In the genomic region with DNA sequence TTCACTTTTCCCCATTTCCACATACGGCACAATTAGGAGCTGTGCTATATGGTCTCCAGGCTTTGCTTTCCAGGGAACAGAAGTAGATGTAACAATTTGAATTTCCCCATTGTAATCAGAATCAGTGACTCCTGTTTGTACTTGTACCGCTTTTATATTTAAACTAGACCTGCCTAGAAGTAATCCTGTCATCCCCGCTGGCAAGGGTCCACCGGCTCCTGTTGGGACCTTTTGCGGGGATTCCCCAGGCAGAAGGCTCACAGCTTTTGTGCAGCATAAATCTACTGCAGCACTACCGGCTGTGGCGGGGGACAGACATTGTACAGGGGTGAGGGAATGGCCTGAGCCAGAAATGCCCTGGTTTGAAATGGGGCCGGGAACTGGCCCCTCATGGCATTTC, we compare ENCODE assay signal across 7 cellular contexts. TPM values are rescaled to one million over a fixed set of nuclear protein-coding genes. Genes with fewer than 3 reads are reported as not detected.
A peak's percentile ranks its signal among the peaks of the same experiment; 100 is the strongest.
DNase-seq lines count a peak whose midpoint lies in the region; ATAC-seq and TF ChIP-seq lines count a peak whose summit lies in the region.
"Not testable (repeated sequence)": the region's sequence is repeated elsewhere in the genome, so short reads cannot be mapped to it uniquely, and the experiment has no call there.

No MANE protein-coding gene starts in this region.

- intact Hi-C loops in mammary epithelial cell (cut with micrococcal nuclease); left ventricle myocardium inferior (cut with micrococcal nuclease); right lobe of liver (cut with DNase I); prostate gland (cut with DNase I); upper lobe of right lung (cut with DNase I): not testable (repeated sequence)

- H4K20me1 ChIP-seq in mammary epithelial cell (ENCODE audit: insufficient read depth, low read length) = not testable (repeated sequence)

- peaks cover 74% of the 10 kb centered on the region for H3K79me2 ChIP-seq in mammary epithelial cell (ENCODE audit: insufficient read depth, low read length)

- H3K4me2 ChIP-seq in mammary epithelial cell (ENCODE audit: insufficient read depth, low read depth, low read length) = peak overlapping the region; percentile 60

- H3K9ac ChIP-seq in mammary epithelial cell (ENCODE audit: insufficient read depth, low read length) = not testable (repeated sequence)

- dilution Hi-C loops in mammary epithelial cell (cut with HindIII; ENCODE audit: low sequenced_read_pairs) = not testable (repeated sequence)

- CTCF ChIA-PET in mammary epithelial cell (lab: Charles Lee; ENCODE audit: low non-redundant PET) = not testable (repeated sequence)

- not testable (repeated sequence) for H3K4me1 ChIP-seq in mammary epithelial cell (ENCODE audit: insufficient read depth, low read length); right lobe of liver; prostate gland (replicated peaks); upper lobe of right lung
- H3K4me1 ChIP-seq in foreskin keratinocyte (peaks cover 16% of the 10 kb centered on the region), left ventricle myocardium inferior (peaks cover 12% of the 10 kb centered on the region)

- ATAC-seq in foreskin keratinocyte = peak; percentile 77
- ATAC-seq in right lobe of liver, upper lobe of right lung: not testable (repeated sequence)

- H3K36me3 ChIP-seq in mammary epithelial cell (ENCODE audit: insufficient read depth, low read length); right lobe of liver; prostate gland; upper lobe of right lung: not testable (repeated sequence)
- H3K36me3 ChIP-seq in left ventricle myocardium inferior = peaks cover 11% of the 10 kb centered on the region

- not testable (repeated sequence) for BruUV-seq in mammary epithelial cell (replicated peaks; lab: Mats Ljungman, UMichigan)

- TF ChIP-seq POLR2A in right lobe of liver (IDR thresholded peaks at IDR 0.05); prostate gland (IDR thresholded peaks at IDR 0.05): not testable (repeated sequence)

- not testable (repeated sequence) for H2AFZ ChIP-seq in mammary epithelial cell (ENCODE audit: low read depth, low read length)

- 6% methylated on average over 8 of the region's 8 CpGs for WGBS in mammary epithelial cell (ENCODE audit: low coverage, missing lambda C conversion rate)
- WGBS in right lobe of liver (ENCODE audit: insufficient coverage, low coverage, low lambda C conversion rate, missing lambda C conversion rate) = 52% methylated on average over 8 of the region's 8 CpGs
- 35% methylated on average over 8 of the region's 8 CpGs for WGBS in prostate gland

- H3K4me3 ChIP-seq in LNCaP clone FGC (ENCODE audit: low read depth, low read length); mammary epithelial cell (replicated peaks in 1 of 3; ENCODE audit: insufficient read depth in 1 of 3, low read depth in 2 of 3, low read length in 3 of 3); left ventricle myocardium inferior; right lobe of liver; prostate gland; upper lobe of right lung: not testable (repeated sequence)

- not testable (repeated sequence) for H3K9me3 ChIP-seq in mammary epithelial cell (replicated peaks; ENCODE audit: insufficient read depth, low read length); right lobe of liver; prostate gland
- peaks cover 69% of the 10 kb centered on the region for H3K9me3 ChIP-seq in left ventricle myocardium inferior (replicated peaks)
- peaks cover 19% of the 10 kb centered on the region for H3K9me3 ChIP-seq in upper lobe of right lung

- not testable (repeated sequence) for H3K27me3 ChIP-seq in mammary epithelial cell (ENCODE audit: insufficient read depth, low read length); foreskin keratinocyte; left ventricle myocardium inferior (ENCODE audit: low read depth); right lobe of liver; prostate gland (replicated peaks; ENCODE audit: insufficient read depth); upper lobe of right lung

- peak; percentile 28 for DNase-seq in LNCaP clone FGC (ENCODE audit: low read depth)
- peak; percentile 84 for DNase-seq in mammary epithelial cell
- peak; percentile 67 to 82 for DNase-seq in foreskin keratinocyte
- peak; percentile 57 for DNase-seq in left ventricle myocardium inferior
- peak; percentile 72 to 82 (median 72) for DNase-seq in right lobe of liver
- DNase-seq in prostate gland (ENCODE audit: low spot score) = peak; percentile 93
- peak; percentile 80 for DNase-seq in upper lobe of right lung

- H3K27ac ChIP-seq in mammary epithelial cell (ENCODE audit: insufficient read depth, low read depth, low read length); foreskin keratinocyte; left ventricle myocardium inferior (replicated peaks); right lobe of liver; upper lobe of right lung: not testable (repeated sequence)
- peak overlapping the region in 1 of 2 donors; percentile 13 for H3K27ac ChIP-seq in prostate gland

- not testable (repeated sequence) for TF ChIP-seq CTCF in LNCaP clone FGC (IDR thresholded peaks at IDR 0.05; ENCODE audit: control insufficient read depth, extremely low read depth, insufficient read depth); mammary epithelial cell (conservative IDR thresholded peaks at IDR 0.05 in 1 of 2, IDR thresholded peaks at IDR 0.05 in 1 of 2; ENCODE audit: extremely low read depth in 1 of 2, insufficient read depth in 1 of 2, low read depth in 1 of 2, low read length in 2 of 2); foreskin keratinocyte (conservative IDR thresholded peaks at IDR 0.05); left ventricle myocardium inferior (IDR thresholded peaks at IDR 0.05; ENCODE audit: borderline replicate concordance); right lobe of liver (IDR thresholded peaks at IDR 0.05); prostate gland (IDR thresholded peaks at IDR 0.05); upper lobe of right lung (IDR thresholded peaks at IDR 0.05)

- in situ Hi-C loops in mammary epithelial cell (cut with MboI; ENCODE audit: low sequenced_read_pairs in 2 of 2) = not testable (repeated sequence)

RNA-seq across cellular contexts. Expression of a gene that starts 17.6 kb away (rescaled TPM):
- total RNA-seq in mammary epithelial cell (10 to 100 TPM; 28.4 to 49.2 TPM), foreskin keratinocyte (25.5 and 29.4 TPM in 2 replicates), left ventricle myocardium inferior (18.6 TPM), right lobe of liver (10 to 100 TPM; 12.0 to 21.7 (median 14.7) TPM), prostate gland (10 to 100 TPM; 50.3 to 76.2 TPM), upper lobe of right lung (40.5 TPM)
- polyA plus RNA-seq in mammary epithelial cell (36.8 TPM), foreskin keratinocyte (12.9 and 15.7 TPM in 2 replicates)
- 21.4 TPM for polyA minus RNA-seq in mammary epithelial cell

Comparison
In these comparisons a context has a peak if more than half of its experiments do, and no peak if none do; other contexts are left out.
1. DNase-seq: peak in every context shown above with its lines; median percentile 93 in prostate gland; 84 in mammary epithelial cell; 80 in upper lobe of right lung; 74 in foreskin keratinocyte; 72 in right lobe of liver; 57 in left ventricle myocardium inferior; 28 in LNCaP clone FGC.